2 cellular contexts compared by ENCODE assay signal in genomic region chr18:23756590-23757540, GRCh38.
TF ChIP-seq lines count a peak whose summit lies in the region.

No MANE protein-coding gene starts in this region.

TF ChIP-seq in GM23338, 12 proteins besides CTCF, POLR2A, EP300 and RAD21 (continued from another document):
- TF ChIP-seq ZNF462 (CRISPR knock-in tag; IDR thresholded peaks at IDR 0.05), result no peak
- TF ChIP-seq REST (IDR thresholded peaks at IDR 0.05; ENCODE audit: unreplicated experiment), result no peak
- no peak for TF ChIP-seq POLR2AphosphoS5 (IDR thresholded peaks at IDR 0.05; ENCODE audit: low read depth)
- TF ChIP-seq CREB1 (CRISPR knock-in tag; IDR thresholded peaks at IDR 0.05; ENCODE audit: low read depth), result no peak
- no peak for TF ChIP-seq STAT1 (IDR thresholded peaks at IDR 0.05; ENCODE audit: unreplicated experiment)
- TF ChIP-seq, protein P1, sequence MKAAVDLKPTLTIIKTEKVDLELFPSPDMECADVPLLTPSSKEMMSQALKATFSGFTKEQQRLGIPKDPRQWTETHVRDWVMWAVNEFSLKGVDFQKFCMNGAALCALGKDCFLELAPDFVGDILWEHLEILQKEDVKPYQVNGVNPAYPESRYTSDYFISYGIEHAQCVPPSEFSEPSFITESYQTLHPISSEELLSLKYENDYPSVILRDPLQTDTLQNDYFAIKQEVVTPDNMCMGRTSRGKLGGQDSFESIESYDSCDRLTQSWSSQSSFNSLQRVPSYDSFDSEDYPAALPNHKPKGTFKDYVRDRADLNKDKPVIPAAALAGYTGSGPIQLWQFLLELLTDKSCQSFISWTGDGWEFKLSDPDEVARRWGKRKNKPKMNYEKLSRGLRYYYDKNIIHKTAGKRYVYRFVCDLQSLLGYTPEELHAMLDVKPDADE (IDR thresholded peaks at IDR 0.05), result no peak

TF ChIP-seq in H1, 55 proteins besides CTCF, POLR2A, EP300 and RAD21 (continued from another document):
- peak; percentile 65 for TF ChIP-seq MAX (IDR thresholded peaks at IDR 0.05)
TF ChIP-seq in H1: peak in this region for 2.
